Comparison of ENCODE assay signal across 1 cellular context in genomic region chr6:80280258-80281010, GRCh38.
TF ChIP-seq lines count a peak whose summit lies in the region.

No MANE protein-coding gene starts in this region.

TF ChIP-seq in GM23338, 12 proteins besides CTCF, POLR2A, EP300 and RAD21 (continued from another document):
- TF ChIP-seq ZNF462 (CRISPR knock-in tag; IDR thresholded peaks at IDR 0.05) (no peak), REST (IDR thresholded peaks at IDR 0.05; ENCODE audit: unreplicated experiment) (no peak), CREB1 (CRISPR knock-in tag; IDR thresholded peaks at IDR 0.05; ENCODE audit: low read depth) (no peak), EZH2phosphoT487 (IDR thresholded peaks at IDR 0.05; ENCODE audit: unreplicated experiment) (no peak)
